ENCODE assay signal across 15 cellular contexts in genomic region chr5:146894763-146895521, GRCh38.
"Had no signal": no experiment of that assay in that cellular context is flagged by ENCODE, and none has a peak within 500 bp of the region (broad histone marks: within the 10 kb centered on the region; RNA-seq: fewer than 3 reads in every experiment).

No MANE protein-coding gene starts in this region.

- DNase-seq: activated CD4-positive, alpha-beta T cell treated with anti-CD3 and anti-CD28 coated beads, Interleukin-2, amount 50 U/mL, for 48 hours; activated CD4-positive, CD25-positive, alpha-beta regulatory T cell treated with anti-CD3 and anti-CD28 coated beads, Interleukin-2, amount 50 U/mL, for 72 hours; activated naive CD4-positive, alpha-beta T cell treated with anti-CD3 and anti-CD28 coated beads, Interleukin-2, amount 50 U/mL, for 16 hours; amniotic stem cell; brain microvascular endothelial cell; cerebellar nuclear complex; effector CD8-positive, alpha-beta T cell; foreskin melanocyte; mesendoderm; nephron progenitor cell; occipital lobe; T-helper 9 cell; uterus had no signal

- H3K27me3 ChIP-seq: brain microvascular endothelial cell, tibial nerve, uterus had no signal

- H3K4me1 ChIP-seq: uterus had no signal

- H3K27me3 Mint-ChIP-seq: stimulated activated memory B cell treated with anti-CD40 and anti-IgM and Interleukin-4, amounts not matched to agents 10 μg/mL and 1 μg/mL and 100 μg/mL, for 72 hours had no signal

- ATAC-seq: stimulated activated memory B cell treated with anti-CD40 and anti-IgM and Interleukin-4, amounts not matched to agents 10 μg/mL and 1 μg/mL and 100 μg/mL, for 72 hours had no signal

- H3K36me3 ChIP-seq: brain microvascular endothelial cell, tibial nerve, uterus had no signal

- H3K4me1 Mint-ChIP-seq: nephron progenitor cell; stimulated activated memory B cell treated with anti-CD40 and anti-IgM and Interleukin-4, amounts not matched to agents 10 μg/mL and 1 μg/mL and 100 μg/mL, for 72 hours had no signal

- H3K27ac ChIP-seq: brain microvascular endothelial cell, uterus had no signal

- H3K4me3 Mint-ChIP-seq: nephron progenitor cell; stimulated activated memory B cell treated with anti-CD40 and anti-IgM and Interleukin-4, amounts not matched to agents 10 μg/mL and 1 μg/mL and 100 μg/mL, for 72 hours had no signal

- H3K4me3 ChIP-seq: tibial nerve, uterus had no signal

- H3K9me3 ChIP-seq: uterus had no signal

- H3K9me3 Mint-ChIP-seq: stimulated activated memory B cell treated with anti-CD40 and anti-IgM and Interleukin-4, amounts not matched to agents 10 μg/mL and 1 μg/mL and 100 μg/mL, for 72 hours had no signal

- H3K36me3 Mint-ChIP-seq: stimulated activated memory B cell treated with anti-CD40 and anti-IgM and Interleukin-4, amounts not matched to agents 10 μg/mL and 1 μg/mL and 100 μg/mL, for 72 hours had no signal
